29 cellular contexts compared by ENCODE assay signal in genomic region chr1:199743227-199743626, GRCh38.
DNase-seq lines count a peak whose midpoint lies in the region; ATAC-seq and TF ChIP-seq lines count a peak whose summit lies in the region.
"Had no signal": no experiment of that assay in that cellular context is flagged by ENCODE, and none has a peak within 500 bp of the region (broad histone marks: within the 10 kb centered on the region; RNA-seq: fewer than 3 reads in every experiment).

No MANE protein-coding gene starts in this region.

- H3K4me3 Mint-ChIP-seq in osteocyte (ENCODE audit: unreplicated experiment) = no peak overlapping the region
- H3K4me3 Mint-ChIP-seq: activated naive CD8-positive, alpha-beta T cell treated with anti-CD3 and anti-CD28 coated beads for 36 hours; CD8-positive, alpha-beta T cell; endodermal cell; GM23338; neural progenitor cell had no signal

- H3K27me3 Mint-ChIP-seq in osteocyte (ENCODE audit: unreplicated experiment) = peaks cover 12% of the 10 kb centered on the region

- H3K9me2 ChIP-seq in PC-9 (ENCODE audit: insufficient read depth) = no peaks in the 10 kb centered on the region

- peaks cover 15% of the 10 kb centered on the region for H3K4me1 ChIP-seq in PC-9 (replicated peaks; ENCODE audit: insufficient read depth)
- H3K4me1 ChIP-seq in osteoblast (ENCODE audit: insufficient read depth, low read length) = peaks cover 12% of the 10 kb centered on the region
- no peaks in the 10 kb centered on the region for H3K4me1 ChIP-seq in right cardiac atrium (ENCODE audit: control insufficient read depth, insufficient read depth, low read length)
- H3K4me1 ChIP-seq: body of pancreas, lower lobe of right lung, spleen had no signal

- no peak overlapping the region for H2AFZ ChIP-seq in PC-9
- H2AFZ ChIP-seq in osteoblast (ENCODE audit: low read length) = no peak overlapping the region
- H2AFZ ChIP-seq: GM23338, neural progenitor cell had no signal

- POLR2A ChIA-PET in PC-9 (lab: Charles Lee; ENCODE audit: unreplicated experiment) = no interaction called here

- CTCF ChIA-PET in PC-9 (lab: Charles Lee) = no interaction called here

- BruUV-seq in PC-9 (replicated peaks; lab: Mats Ljungman, UMichigan) = TSS peak; percentile 83

- peaks cover 11% of the 10 kb centered on the region; the same call in 1 of the 2 replicates for H3F3A ChIP-seq in PC-9 (ENCODE audit: insufficient read depth, low read depth)

- H3K4me3 ChIP-seq in PC-9 (no peak overlapping the region), osteoblast (ENCODE audit: insufficient read depth, low read length) (no peak overlapping the region), right cardiac atrium (ENCODE audit: low read length) (no peak overlapping the region)
- H3K4me3 ChIP-seq: body of pancreas, GM12878, GM23338, lower lobe of right lung, neural progenitor cell, SK-N-MC, spleen, thyroid gland had no signal

- H3K36me3 Mint-ChIP-seq in osteocyte (ENCODE audit: unreplicated experiment) = no peaks in the 10 kb centered on the region
- H3K36me3 Mint-ChIP-seq: activated naive CD8-positive, alpha-beta T cell treated with anti-CD3 and anti-CD28 coated beads for 36 hours; CD8-positive, alpha-beta T cell; neural progenitor cell had no signal

- H3K9me3 Mint-ChIP-seq in osteocyte (ENCODE audit: unreplicated experiment) = no peaks in the 10 kb centered on the region
- H3K9me3 Mint-ChIP-seq: activated naive CD8-positive, alpha-beta T cell treated with anti-CD3 and anti-CD28 coated beads for 36 hours; CD8-positive, alpha-beta T cell; endodermal cell; GM23338; neural progenitor cell had no signal

- H3K4me2 ChIP-seq in PC-9 (no peak overlapping the region), osteoblast (ENCODE audit: insufficient read depth, low read length) (peak overlapping the region; percentile 16)
- H3K4me2 ChIP-seq: GM23338, neural progenitor cell had no signal

- H3K9me3 ChIP-seq in PC-9 (ENCODE audit: insufficient read depth, low read depth) = peaks cover 14% of the 10 kb centered on the region
- no peaks in the 10 kb centered on the region for H3K9me3 ChIP-seq in osteoblast (ENCODE audit: low read depth, low read length)
- no peaks in the 10 kb centered on the region for H3K9me3 ChIP-seq in right cardiac atrium (ENCODE audit: control insufficient read depth, low read length)
- H3K9me3 ChIP-seq: body of pancreas, lower lobe of right lung, spleen, thyroid gland had no signal

- 71% methylated on average over 5 of the region's 5 CpGs for WGBS in right cardiac atrium

- no peaks in the 10 kb centered on the region for H3K27me3 ChIP-seq in PC-9 (ENCODE audit: insufficient read depth, low read depth)
- H3K27me3 ChIP-seq in osteoblast (ENCODE audit: insufficient read depth, low read length) = peaks cover 20% of the 10 kb centered on the region
- no peaks in the 10 kb centered on the region for H3K27me3 ChIP-seq in right cardiac atrium (ENCODE audit: control insufficient read depth, insufficient read depth)
- H3K27me3 ChIP-seq: body of pancreas, spleen, thyroid gland had no signal

- TF ChIP-seq CTCF in PC-9 (conservative IDR thresholded peaks at IDR 0.05) (no peak), osteoblast (IDR thresholded peaks at IDR 0.05; ENCODE audit: extremely low read depth, low read depth, low read length) (no peak), osteocyte (IDR thresholded peaks at IDR 0.05) (no peak)

- H4K20me1 ChIP-seq in PC-9 (ENCODE audit: insufficient read depth) (no peaks in the 10 kb centered on the region), osteoblast (ENCODE audit: insufficient read depth, low read length) (no peaks in the 10 kb centered on the region)

- DNase-seq in GM03348 (ENCODE audit: low spot score) = peak; percentile 7
- no peak for DNase-seq in PC-9
- DNase-seq in osteoblast (ENCODE audit: insufficient read length, low spot score, missing footprints) = no peak
- no peak for DNase-seq in CD1c-positive myeloid dendritic cell (ENCODE audit: extremely low spot score)
- DNase-seq in right cardiac atrium = no peak
- no peak for DNase-seq in osteocyte (ENCODE audit: extremely low spot score, unreplicated experiment)
- DNase-seq in G401 (ENCODE audit: low spot score) = no peak
- DNase-seq: activated CD4-positive, alpha-beta T cell treated with anti-CD3 and anti-CD28 coated beads, Interleukin-2, amount 50 U/mL, for 1 hour; activated naive CD8-positive, alpha-beta T cell treated with anti-CD3 and anti-CD28 coated beads for 36 hours; CD8-positive, alpha-beta T cell; DMS153; endodermal cell; hypothalamus; lower lobe of right lung; NCI-H1105 treated with DMSO at 0.1 percent for 48 hours; NCI-H2081; NCI-H446; spleen; stimulated activated CD4-positive, alpha-beta T cell treated with anti-CD3 and anti-CD28 coated beads, Interleukin-4, amount 100 ng/mL, for 4 hours; stimulated activated naive CD8-positive, alpha-beta T cell treated with anti-CD3 and anti-CD28 coated beads, Interleukin-15, Interleukin-2, amounts not matched to agents 100 U/mL and 50 U/mL, for 24 hours; thyroid gland; WERI-Rb-1 had no signal

- in situ Hi-C loops in G401 (cut with HindIII; ENCODE audit: low sequenced_read_pairs) = no loop called here

- ATAC-seq in esophagus mucosa = peak; percentile 48
- ATAC-seq in right cardiac atrium = no peak
- ATAC-seq: body of pancreas; CD8-positive, alpha-beta T cell; GM12878; GM23338; HepG2 had no signal

- H3K36me3 ChIP-seq in PC-9 (ENCODE audit: low read depth) = 0 out of 2 replicates have a peak, but pooled peaks cover 4% of the 10 kb centered on the region
- no peaks in the 10 kb centered on the region for H3K36me3 ChIP-seq in osteoblast (ENCODE audit: insufficient read depth, low read length)
- H3K36me3 ChIP-seq: lower lobe of right lung, neural progenitor cell, spleen, thyroid gland, WERI-Rb-1 had no signal

- no peak overlapping the region for H3K27ac Mint-ChIP-seq in osteocyte (ENCODE audit: unreplicated experiment)
- H3K27ac Mint-ChIP-seq: activated naive CD8-positive, alpha-beta T cell treated with anti-CD3 and anti-CD28 coated beads for 36 hours; CD8-positive, alpha-beta T cell; endodermal cell; GM23338; neural progenitor cell had no signal

- H3K27ac ChIP-seq in PC-9 (peak overlapping the region; percentile 71), osteoblast (ENCODE audit: low read depth, low read length) (peak overlapping the region; percentile 3), right cardiac atrium (ENCODE audit: low read length) (no peak overlapping the region)
- H3K27ac ChIP-seq: body of pancreas, lower lobe of right lung, neural progenitor cell, SK-N-MC, spleen, thyroid gland, WERI-Rb-1 had no signal

- intact Hi-C loops in PC-9 (cut with micrococcal nuclease; ENCODE audit: unreplicated experiment) (loop anchor here (5.0 kb wide), 1 partner anchor 56 kb away; no protein-coding TSS in a partner anchor), right cardiac atrium (cut with DNase I) (no loop called here)

- H3K4me1 Mint-ChIP-seq in osteocyte (ENCODE audit: unreplicated experiment) = no peaks in the 10 kb centered on the region
- H3K4me1 Mint-ChIP-seq: activated naive CD8-positive, alpha-beta T cell treated with anti-CD3 and anti-CD28 coated beads for 36 hours had no signal

- H3K79me2 ChIP-seq in PC-9 (ENCODE audit: low read depth) = no peaks in the 10 kb centered on the region
- H3K79me2 ChIP-seq in osteoblast (ENCODE audit: insufficient read depth, low read length) = no peaks in the 10 kb centered on the region
